ENCODE assay signal across 9 cellular contexts in the genomic region with DNA sequence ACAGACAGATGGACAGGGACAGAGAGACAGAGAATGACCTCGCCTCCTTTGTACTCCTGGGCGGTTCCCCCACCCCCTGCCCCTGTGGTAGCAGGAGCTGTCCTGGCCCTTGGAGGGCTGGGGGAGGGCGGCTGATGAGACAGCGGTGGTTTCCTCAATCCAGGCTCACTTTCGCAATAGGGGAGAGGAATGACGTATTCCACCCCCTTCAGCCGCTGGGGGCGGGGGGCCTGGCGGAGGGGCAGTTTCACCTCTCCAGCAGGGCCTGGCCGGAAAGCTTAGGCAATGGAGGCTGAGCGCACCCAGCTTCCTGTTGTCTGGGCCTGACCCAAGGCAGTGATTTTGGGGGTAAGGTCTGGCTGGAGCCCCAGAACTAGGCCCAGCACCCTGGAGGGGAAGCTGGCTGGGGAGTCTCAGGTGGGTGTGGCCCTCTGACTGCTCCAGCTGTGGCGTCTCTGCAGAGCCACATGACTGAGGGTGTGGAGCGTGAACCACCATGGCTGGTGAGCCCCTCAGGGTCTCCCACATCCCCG. TPM values are rescaled to one million over a fixed set of nuclear protein-coding genes. Genes with fewer than 3 reads are reported as not detected.
DNase-seq lines count a peak whose midpoint lies in the region; ATAC-seq, FAIRE-seq and TF ChIP-seq lines count a peak whose summit lies in the region.
"Had no signal": no experiment of that assay in that cellular context is flagged by ENCODE, and none has a peak within 500 bp of the region (broad histone marks: within the 10 kb centered on the region; RNA-seq: fewer than 3 reads in every experiment).

No MANE protein-coding gene starts in this region.

- 4% methylated on average over 10 of the region's 14 CpGs for WGBS in HepG2 (ENCODE audit: low lambda C conversion rate)

- peak overlapping the region; percentile 20; the same call in 1 of the 2 replicates for H3K9ac ChIP-seq in HepG2 (ENCODE audit: insufficient read depth, low read depth, low read length)

- peaks cover 9 to 40% of the 10 kb centered on the region in 2 experiments; a peak in 4 of 5 replicates for H3K27me3 ChIP-seq in HepG2 (ENCODE audit: control insufficient read depth in 1 of 2, insufficient read depth in 2 of 2, low read length in 2 of 2)

- no peak overlapping the region for H3K4me3 Mint-ChIP-seq in brain

- intact Hi-C loops in HepG2 (cut with micrococcal nuclease; ENCODE audit: unreplicated experiment), result no loop called here

- no peak for TF ChIP-seq EP300 in HepG2 (IDR thresholded peaks at IDR 0.05; ENCODE audit: low read depth in 2 of 2, low read length in 2 of 2)
- TF ChIP-seq EP300 in HepG2 (CRISPR knock-in tag; IDR thresholded peaks at IDR 0.05; ENCODE audit: borderline replicate concordance), result peak; percentile 50; the same call in 1 of the 2 replicates

- TF ChIP-seq CTCF in WI38 (IDR thresholded peaks at IDR 0.05; ENCODE audit: low read depth, low read length) (no peak), brain (conservative IDR thresholded peaks at IDR 0.05) (no peak), HepG2 (CRISPR knock-in tag; IDR thresholded peaks at IDR 0.05) (no peak)

- no peaks in the 10 kb centered on the region for H3K79me2 ChIP-seq in HepG2 (ENCODE audit: insufficient read depth, low read length)

- no peaks in the 10 kb centered on the region for H4K20me1 ChIP-seq in HepG2 (ENCODE audit: insufficient read depth, low read length)

- in situ Hi-C loops in HepG2 (cut with HindIII; ENCODE audit: extremely low pct_ligation_motif_present, low pct_unique_long_range_greater_than_20kb), result no loop called here

- H3K27ac Mint-ChIP-seq in brain, result peak overlapping the region in 4 of 5 experiments; percentile 26 to 76 (median 50)

- peaks cover 71% of the 10 kb centered on the region for H3K4me1 ChIP-seq in HepG2 (ENCODE audit: insufficient read depth, low read length)

- H3K4me2 ChIP-seq in HepG2 (ENCODE audit: low read depth, low read length), result peak overlapping the region; percentile 74

- FAIRE-seq in HTR-8/SVneo (lab: Jason Lieb, UNC) (peak; percentile 93), HepG2 (lab: Jason Lieb, UNC) (no peak)

- H3K27me3 Mint-ChIP-seq in brain, result peaks cover 30% of the 10 kb centered on the region

- ATAC-seq in HepG2 (peak; percentile 3; the same call in 2 of the 3 replicates), HG03378 (IDR thresholded peaks at IDR 0.05; ENCODE audit: unreplicated experiment) (no peak)

- no TSS peak for BruUV-seq in HepG2 (replicated peaks; lab: Mats Ljungman, UMichigan)

- peaks cover 41% of the 10 kb centered on the region for H3K4me1 Mint-ChIP-seq in brain

- H3K4me3 ChIP-seq in WI38 (ENCODE audit: low read depth, low read length) (peak overlapping the region; percentile 28; the same call in 1 of the 2 replicates), HepG2 (replicated peaks in 1 of 3; ENCODE audit: insufficient read depth in 1 of 3, low read depth in 2 of 3, low read length in 3 of 3) (peak overlapping the region; percentile 7 to 62 (median 19); a peak in 4 of 6 replicates)

- H3K9me3 ChIP-seq in HepG2 (ENCODE audit: low read length), result no peaks in the 10 kb centered on the region

- H2AFZ ChIP-seq in HepG2 (ENCODE audit: low read length), result no peak overlapping the region

- no peaks in the 10 kb centered on the region for H3K36me3 Mint-ChIP-seq in brain

- DNase-seq in GM19238 (ENCODE audit: insufficient read length, low spot score), result peak; percentile 83
- peak; percentile 97 for DNase-seq in HTR-8/SVneo (ENCODE audit: insufficient read length, low spot score)
- DNase-seq in HepG2 (ENCODE audit: low spot score), result peak; percentile 56
- peak; percentile 83 to 86 (median 85) for DNase-seq in stimulated activated CD4-positive, alpha-beta T cell treated with anti-CD3 and anti-CD28 coated beads, TNF-alpha, amount 100 ng/mL, for 48 hours (ENCODE audit: low read depth in 3 of 3)
- DNase-seq in NCI-H2107 (lab: John Stamatoyannopoulos, UW), result no peak

- CTCF ChIA-PET in HepG2 (lab: Yijun Ruan, JAX; ENCODE audit: low intra/inter-chr PET ratio, low total read pairs), result interaction anchor here (0.9 to 1.0 kb wide), 2 partner anchors 10 to 94 kb away, joined by 3 to 4 read pairs; a partner anchor contains a TSS

- no peak for TF ChIP-seq POLR2A in HepG2 (IDR thresholded peaks at IDR 0.05; ENCODE audit: insufficient read depth in 1 of 2, low read depth in 2 of 2, low read length in 2 of 2)

- H3K9me3 Mint-ChIP-seq in brain, result peaks cover 0 to 3% (median 0%) of the 10 kb centered on the region in 5 experiments

- H3K27ac ChIP-seq in HepG2 (ENCODE audit: extremely low read length, insufficient read depth, low read length), result no peak overlapping the region

- POLR2A ChIA-PET in HepG2 (lab: Yijun Ruan, JAX), result interaction anchor here (0.6 to 6.0 kb wide), 11 partner anchors 10 to 88 kb away, joined by 3 to 66 read pairs (median 6); a partner anchor contains a TSS

- no peaks in the 10 kb centered on the region for H3K36me3 ChIP-seq in HepG2 (replicated peaks in 1 of 2; ENCODE audit: control insufficient read depth in 1 of 2, insufficient read depth in 2 of 2, low read length in 2 of 2)

- TF ChIP-seq RAD21 in HepG2 (CRISPR knock-in tag; IDR thresholded peaks at IDR 0.05), result no peak

TF ChIP-seq in HepG2, 621 proteins besides CTCF, POLR2A, EP300 and RAD21 (continues in another document):
- no peak for TF ChIP-seq ZNF460 (CRISPR knock-in tag; IDR thresholded peaks at IDR 0.05; ENCODE audit: borderline replicate concordance)
- TF ChIP-seq ZSCAN9 (CRISPR knock-in tag; IDR thresholded peaks at IDR 0.05; ENCODE audit: borderline replicate concordance), result no peak
- peak; percentile 33; the same call in 1 of the 2 replicates for TF ChIP-seq KDM2A (CRISPR knock-in tag; IDR thresholded peaks at IDR 0.05; ENCODE audit: borderline replicate concordance, low read depth)
- no peak for TF ChIP-seq CBX5 (CRISPR knock-in tag; IDR thresholded peaks at IDR 0.05; ENCODE audit: borderline replicate concordance)
- no peak for TF ChIP-seq NR2F1 (CRISPR knock-in tag; IDR thresholded peaks at IDR 0.05)

RNA-seq across cellular contexts. Expression of a gene that starts 7.4 kb away (rescaled TPM):
- polyA plus RNA-seq in brain (ENCODE audit: insufficient read depth, low read depth, low replicate concordance), result 26.1 TPM
- total RNA-seq in HepG2 (2016; rRNA removed; fragmentation: Illumina TruSeq; extraction: Trizol), result 0.39 and 0.53 TPM in 2 replicates
- 0.61 TPM in 1 of 2 replicates, not detected in the other for total RNA-seq in HepG2 (2016; cell fraction: cytosol; rRNA removed; fragmentation: Illumina TruSeq; extraction: Trizol; ENCODE audit: low read depth)
- 0.12 and 0.41 TPM in 2 replicates for total RNA-seq in HepG2 (2016; cell fraction: insoluble cytoplasmic fraction; rRNA removed; fragmentation: Illumina TruSeq; extraction: Trizol)
- total RNA-seq in HepG2 (2016; cell fraction: membrane; rRNA removed; fragmentation: Illumina TruSeq; extraction: Trizol), result 0.48 and 0.74 TPM in 2 replicates
- 0.56 and 0.63 TPM in 2 replicates for total RNA-seq in HepG2 (2016; cell fraction: nucleus; rRNA removed; fragmentation: Illumina TruSeq; extraction: Trizol)
- polyA plus RNA-seq in HepG2 (2011; rRNA removed), result 0.70 and 1.1 TPM in 2 replicates
- polyA plus RNA-seq in HepG2 (2011; cell fraction: cytosol; rRNA removed), result 0.38 and 0.48 TPM in 2 replicates
- polyA plus RNA-seq in HepG2 (2011; cell fraction: nucleus; rRNA removed), result 4.9 and 6.1 TPM in 2 replicates
- 0.78 and 1.2 TPM in 2 replicates for polyA plus RNA-seq in HepG2 (2012)
- 0.27 TPM in 1 of 2 replicates, not detected in the other for polyA plus RNA-seq in HepG2 (2016; cell fraction: cytosol; fragmentation: Illumina TruSeq; extraction: Trizol; ENCODE audit: low read depth)
- 0.37 and 0.69 TPM in 2 replicates for polyA plus RNA-seq in HepG2 (2016; cell fraction: insoluble cytoplasmic fraction; fragmentation: Illumina TruSeq; extraction: Trizol; ENCODE audit: low read depth)
- 0.31 and 0.37 TPM in 2 replicates for polyA plus RNA-seq in HepG2 (2016; cell fraction: membrane; fragmentation: Illumina TruSeq; extraction: Trizol; ENCODE audit: low read depth)
- polyA plus RNA-seq in HepG2 (2016; cell fraction: nucleus; fragmentation: Illumina TruSeq; extraction: Trizol; ENCODE audit: insufficient read depth, low read depth), result 1.9 and 2.6 TPM in 2 replicates
- 0.68 and 17.4 TPM in 2 replicates for polyA minus RNA-seq in HepG2 (2011; rRNA and poly(A)+ RNA removed; ENCODE audit: low replicate concordance)
- 0.69 TPM in 1 of 2 replicates, not detected in the other for polyA minus RNA-seq in HepG2 (2011; cell fraction: cytosol; rRNA and poly(A)+ RNA removed)
- polyA minus RNA-seq in HepG2 (2011; cell fraction: nucleus; rRNA and poly(A)+ RNA removed), result 0.77 and 1.4 TPM in 2 replicates

RNA-seq across cellular contexts. Expression of a gene that starts 32.8 kb away (rescaled TPM):
- polyA plus RNA-seq in brain (ENCODE audit: insufficient read depth, low read depth, low replicate concordance) (not detected), HepG2 (2011; rRNA removed) (not detected in 2 replicates)
- not detected in 2 replicates for total RNA-seq in HepG2 (2016; rRNA removed; fragmentation: Illumina TruSeq; extraction: Trizol)
- not detected in 2 replicates for total RNA-seq in HepG2 (2016; cell fraction: cytosol; rRNA removed; fragmentation: Illumina TruSeq; extraction: Trizol; ENCODE audit: low read depth)
- not detected in 2 replicates for total RNA-seq in HepG2 (2016; cell fraction: insoluble cytoplasmic fraction; rRNA removed; fragmentation: Illumina TruSeq; extraction: Trizol)
- not detected in 2 replicates for total RNA-seq in HepG2 (2016; cell fraction: membrane; rRNA removed; fragmentation: Illumina TruSeq; extraction: Trizol)
- not detected in 2 replicates for total RNA-seq in HepG2 (2016; cell fraction: nucleus; rRNA removed; fragmentation: Illumina TruSeq; extraction: Trizol)
- not detected in 2 replicates for polyA plus RNA-seq in HepG2 (2011; cell fraction: cytosol; rRNA removed)
- polyA plus RNA-seq in HepG2 (2011; cell fraction: nucleus; rRNA removed), result not detected in 2 replicates
- not detected in 2 replicates for polyA plus RNA-seq in HepG2 (2012)
- not detected in 2 replicates for polyA plus RNA-seq in HepG2 (2016; cell fraction: cytosol; fragmentation: Illumina TruSeq; extraction: Trizol; ENCODE audit: low read depth)
- not detected in 2 replicates for polyA plus RNA-seq in HepG2 (2016; cell fraction: insoluble cytoplasmic fraction; fragmentation: Illumina TruSeq; extraction: Trizol; ENCODE audit: low read depth)
- polyA plus RNA-seq in HepG2 (2016; cell fraction: membrane; fragmentation: Illumina TruSeq; extraction: Trizol; ENCODE audit: low read depth), result not detected in 2 replicates
- not detected in 2 replicates for polyA plus RNA-seq in HepG2 (2016; cell fraction: nucleus; fragmentation: Illumina TruSeq; extraction: Trizol; ENCODE audit: insufficient read depth, low read depth)
- not detected in 2 replicates for polyA minus RNA-seq in HepG2 (2011; rRNA and poly(A)+ RNA removed; ENCODE audit: low replicate concordance)
- polyA minus RNA-seq in HepG2 (2011; cell fraction: cytosol; rRNA and poly(A)+ RNA removed), result not detected in 2 replicates
- not detected in 2 replicates for polyA minus RNA-seq in HepG2 (2011; cell fraction: nucleus; rRNA and poly(A)+ RNA removed)
- total RNA-seq: kidney epithelial cell had no signal
